12 cellular contexts compared by ENCODE assay signal in the genomic region with DNA sequence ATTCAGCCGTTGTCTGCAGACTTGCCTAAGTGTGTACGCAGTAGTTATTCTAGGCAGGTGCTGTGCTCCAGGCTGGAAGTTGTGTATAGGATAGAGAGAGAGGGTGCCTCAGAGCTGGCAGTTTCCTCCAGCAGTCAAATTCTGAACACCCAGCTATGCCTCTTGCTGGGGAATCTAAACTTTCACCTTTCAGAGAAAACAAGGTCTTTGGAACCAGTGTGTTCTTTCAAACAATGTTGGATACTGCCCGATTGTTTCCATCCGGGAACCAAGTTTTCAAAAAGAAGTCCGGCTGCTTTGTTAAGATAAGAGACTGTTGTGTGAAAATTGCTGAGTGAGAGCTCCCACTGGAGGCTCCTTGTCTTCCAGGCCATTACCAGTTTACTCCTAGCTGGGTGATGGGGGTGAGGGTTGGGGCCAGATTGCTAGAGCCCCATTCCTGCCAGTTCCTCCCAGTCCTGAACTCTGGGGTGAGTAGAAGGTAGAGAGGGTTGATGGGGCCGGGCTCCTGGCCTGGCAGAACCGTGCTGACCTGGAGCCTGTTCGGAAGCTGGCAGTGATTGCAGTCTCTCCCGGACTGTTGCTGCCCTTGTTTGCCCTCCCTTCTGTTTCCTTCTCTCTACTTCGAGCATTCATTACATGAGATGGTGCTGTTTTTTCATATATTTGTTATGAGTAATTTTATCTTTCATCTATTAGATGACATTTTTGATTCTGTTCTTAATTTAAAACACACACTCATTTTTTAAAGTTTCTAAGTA.
A peak's percentile ranks its signal among the peaks of the same experiment; 100 is the strongest.
DNase-seq lines count a peak whose midpoint lies in the region; ATAC-seq lines count a peak whose summit lies in the region.
"Had no signal": no experiment of that assay in that cellular context is flagged by ENCODE, and none has a peak within 500 bp of the region (broad histone marks: within the 10 kb centered on the region; RNA-seq: fewer than 3 reads in every experiment).

No MANE protein-coding gene starts in this region.

- peak overlapping the region; percentile 72 for H3K14ac ChIP-seq in trophoblast cell (ENCODE audit: low read length)

- H3K79me2 ChIP-seq in trophoblast cell (ENCODE audit: control insufficient read depth, insufficient read depth, low read length, poor library complexity), result peaks cover 4% of the 10 kb centered on the region

- H3K27ac ChIP-seq in right cardiac atrium (ENCODE audit: low read length), result peak overlapping the region; percentile 46
- no peak overlapping the region for H3K27ac ChIP-seq in trophoblast cell (ENCODE audit: low read depth, low read length)
- no peak overlapping the region for H3K27ac ChIP-seq in effector memory CD4-positive, alpha-beta T cell (ENCODE audit: insufficient read depth, low read length, poor library complexity, severe bottlenecking)
- H3K27ac ChIP-seq: SK-N-MC had no signal

- H3K27me3 ChIP-seq in right cardiac atrium (ENCODE audit: control insufficient read depth, insufficient read depth), result no peaks in the 10 kb centered on the region
- no peaks in the 10 kb centered on the region for H3K27me3 ChIP-seq in trophoblast cell (ENCODE audit: insufficient read depth, low read length)
- no peaks in the 10 kb centered on the region for H3K27me3 ChIP-seq in effector memory CD4-positive, alpha-beta T cell (replicated peaks; ENCODE audit: control insufficient read depth, insufficient read depth, low read length, poor library complexity, severe bottlenecking)
- H3K27me3 ChIP-seq: thyroid gland had no signal

- no peaks in the 10 kb centered on the region for H3K9me3 ChIP-seq in right cardiac atrium (ENCODE audit: control insufficient read depth, low read length)
- no peaks in the 10 kb centered on the region for H3K9me3 ChIP-seq in trophoblast cell (ENCODE audit: insufficient read depth, low read depth, low read length)
- no peaks in the 10 kb centered on the region for H3K9me3 ChIP-seq in effector memory CD4-positive, alpha-beta T cell (ENCODE audit: control insufficient read depth, low read length)
- H3K9me3 ChIP-seq: thyroid gland had no signal

- peaks cover 2% of the 10 kb centered on the region for H3K79me1 ChIP-seq in trophoblast cell (ENCODE audit: low read length)

- H2BK5ac ChIP-seq in trophoblast cell (ENCODE audit: low read depth, low read length, poor library complexity), result no peak overlapping the region

- no peak overlapping the region for H2AK5ac ChIP-seq in trophoblast cell (ENCODE audit: low read length)

- H3K4me1 ChIP-seq in right cardiac atrium (ENCODE audit: control insufficient read depth, insufficient read depth, low read length) (peaks cover 19% of the 10 kb centered on the region), trophoblast cell (ENCODE audit: control insufficient read depth in 1 of 2, insufficient read depth in 2 of 2, low read length in 2 of 2) (peaks cover 12 to 15% of the 10 kb centered on the region in 2 experiments)
- no peaks in the 10 kb centered on the region for H3K4me1 ChIP-seq in effector memory CD4-positive, alpha-beta T cell (ENCODE audit: control insufficient read depth, insufficient read depth, low read length, poor library complexity, severe bottlenecking)

- peaks cover 0 to 2% of the 10 kb centered on the region in 2 experiments for H3K36me3 ChIP-seq in trophoblast cell (ENCODE audit: control insufficient read depth in 1 of 2, insufficient read depth in 2 of 2, low read length in 2 of 2)
- H3K36me3 ChIP-seq in effector memory CD4-positive, alpha-beta T cell (ENCODE audit: control insufficient read depth, insufficient read depth, low read length), result no peaks in the 10 kb centered on the region
- H3K36me3 ChIP-seq: thyroid gland had no signal

- DNase-seq in COR-L47 (lab: John Stamatoyannopoulos, UW), result peak; percentile 19
- DNase-seq in OCI-M1 (lab: John Stamatoyannopoulos, UW), result peak; percentile 21
- peak in 2 of 3 donors; percentile 56 to 57 for DNase-seq in right cardiac atrium
- DNase-seq in trophoblast cell, result no peak
- DNase-seq in T-helper 9 cell, result no peak
- DNase-seq in effector memory CD4-positive, alpha-beta T cell, result no peak
- DNase-seq in activated CD4-positive, alpha-beta T cell treated with anti-CD3 and anti-CD28 coated beads, Interleukin-2, amount 50 U/mL, for 1 hour, result no peak
- DNase-seq: activated CD4-positive, alpha-beta T cell treated with anti-CD3 and anti-CD28 coated beads for 1 hour; NCI-H82; thyroid gland had no signal

- H4K91ac ChIP-seq in trophoblast cell (ENCODE audit: low read depth, low read length), result no peak overlapping the region

- H4K8ac ChIP-seq in trophoblast cell (ENCODE audit: low read depth, low read length), result no peak overlapping the region

- H3K9ac ChIP-seq in trophoblast cell (ENCODE audit: low read length), result no peak overlapping the region

- no peak overlapping the region for H2BK120ac ChIP-seq in trophoblast cell (ENCODE audit: insufficient read depth, low read length, poor library complexity)

- peak overlapping the region; percentile 89 for H3K4ac ChIP-seq in trophoblast cell (ENCODE audit: low read depth, low read length)

- H2BK12ac ChIP-seq in trophoblast cell (ENCODE audit: low read length), result peak overlapping the region; percentile 65

- peak overlapping the region; percentile 75 for H3K18ac ChIP-seq in trophoblast cell (ENCODE audit: low read length)

- H3K4me3 ChIP-seq in right cardiac atrium (ENCODE audit: low read length) (peak overlapping the region; percentile 4), trophoblast cell (ENCODE audit: low read depth, low read length) (no peak overlapping the region)
- no peak overlapping the region for H3K4me3 ChIP-seq in effector memory CD4-positive, alpha-beta T cell (ENCODE audit: insufficient read depth, low read depth, low read length, poor library complexity, severe bottlenecking)
- H3K4me3 ChIP-seq: SK-N-MC, thyroid gland had no signal

- 22% methylated on average over 10 of the region's 10 CpGs for WGBS in right cardiac atrium
- no CpG with 5 or more reads among the region's 10 CpGs for WGBS in trophoblast cell (ENCODE audit: extremely low coverage, insufficient coverage, insufficient read length)

- no peak overlapping the region for H4K12ac ChIP-seq in trophoblast cell (ENCODE audit: low read depth, low read length)

- intact Hi-C loops in right cardiac atrium (cut with DNase I), result loop anchor here in 2 of 4 donors (10.0 kb wide), 2 partner anchors 60 to 450 kb away; a partner anchor contains a TSS

- no peak overlapping the region for H3K23ac ChIP-seq in trophoblast cell (ENCODE audit: low read length)

- H2AFZ ChIP-seq in trophoblast cell (ENCODE audit: insufficient read depth, low read length, poor library complexity), result no peak overlapping the region

- ATAC-seq in right cardiac atrium (peak; percentile 53 to 81), HG03520 (IDR thresholded peaks at IDR 0.05; ENCODE audit: unreplicated experiment) (no peak)

- no peak overlapping the region for H3K4me2 ChIP-seq in trophoblast cell (ENCODE audit: low read length)

Comparison
In these comparisons a context has a peak if more than half of its experiments do, and no peak if none do; other contexts are left out.
1. DNase-seq: peak in COR-L47 (single experiment), OCI-M1 (single experiment) and right cardiac atrium (2 of 3); none in trophoblast cell (0 of 2), T-helper 9 cell (single experiment), effector memory CD4-positive, alpha-beta T cell (0 of 3) and activated CD4-positive, alpha-beta T cell treated with anti-CD3 and anti-CD28 coated beads, Interleukin-2, amount 50 U/mL, for 1 hour (single experiment).